2 cellular contexts compared by ENCODE assay signal in genomic region chr2:74438248-74438647, GRCh38.
TF ChIP-seq lines count a peak whose summit lies in the region.

No MANE protein-coding gene starts in this region.

TF ChIP-seq in HEK293, 187 proteins besides CTCF, POLR2A, EP300 and RAD21:
- no peak for TF ChIP-seq ZBTB44 (tag by site-specific recombination; IDR thresholded peaks at IDR 0.05)
- TF ChIP-seq ZNF274 (IDR thresholded peaks at IDR 0.05; ENCODE audit: low read length), result no peak
- TF ChIP-seq ZNF274 (tag by site-specific recombination; IDR thresholded peaks at IDR 0.05; ENCODE audit: borderline replicate concordance), result no peak
- no peak for TF ChIP-seq ZNF837 (tag by site-specific recombination; IDR thresholded peaks at IDR 0.05)
- TF ChIP-seq ZNF280C (tag by site-specific recombination; IDR thresholded peaks at IDR 0.05), result no peak
- TF ChIP-seq ZNF510 (tag by site-specific recombination; IDR thresholded peaks at IDR 0.05; ENCODE audit: insufficient replicate concordance), result no peak
- TF ChIP-seq ZNF654 (tag by site-specific recombination; IDR thresholded peaks at IDR 0.05; ENCODE audit: low read depth), result no peak
- no peak for TF ChIP-seq HOXA7 (CRISPR knock-in tag; IDR thresholded peaks at IDR 0.05; ENCODE audit: borderline replicate concordance)
- TF ChIP-seq PRDM6 (tag by site-specific recombination; IDR thresholded peaks at IDR 0.05), result no peak
- TF ChIP-seq ZFHX2 (tag by site-specific recombination; conservative IDR thresholded peaks at IDR 0.05), result peak; percentile 81
- TF ChIP-seq ZNF112 (tag by site-specific recombination; IDR thresholded peaks at IDR 0.05), result no peak
- TF ChIP-seq ZNF791 (tag by site-specific recombination; IDR thresholded peaks at IDR 0.05), result no peak
- no peak for TF ChIP-seq MYNN (tag by site-specific recombination; IDR thresholded peaks at IDR 0.05; ENCODE audit: borderline replicate concordance)
- no peak for TF ChIP-seq ZNF394 (tag by site-specific recombination; IDR thresholded peaks at IDR 0.05; ENCODE audit: borderline replicate concordance)
- peak; percentile 88 for TF ChIP-seq EGR2 (tag by site-specific recombination; IDR thresholded peaks at IDR 0.05; ENCODE audit: low read depth)
- TF ChIP-seq ATF2 (tag by site-specific recombination; IDR thresholded peaks at IDR 0.05; ENCODE audit: low read depth), result no peak
- no peak for TF ChIP-seq ZNF266 (tag by site-specific recombination; IDR thresholded peaks at IDR 0.05; ENCODE audit: low read depth)
- no peak for TF ChIP-seq BCL6B (tag by site-specific recombination; IDR thresholded peaks at IDR 0.05)

TF ChIP-seq in H1, 55 proteins besides CTCF, POLR2A, EP300 and RAD21:
- TF ChIP-seq BACH1 (IDR thresholded peaks at IDR 0.05; ENCODE audit: low read length) (no peak), POU5F1 (IDR thresholded peaks at IDR 0.05; ENCODE audit: low read depth, low read length) (no peak), ATF2 (IDR thresholded peaks at IDR 0.05; ENCODE audit: low read length) (no peak), ASH2L (IDR thresholded peaks at IDR 0.05; ENCODE audit: low read length) (no peak), MAFK (IDR thresholded peaks at IDR 0.05; ENCODE audit: low read depth, low read length) (no peak), JUN (IDR thresholded peaks at IDR 0.05; ENCODE audit: low read depth, low read length) (no peak), EGR1 (IDR thresholded peaks at IDR 0.05; ENCODE audit: borderline replicate concordance, low read depth, low read length) (no peak), USF2 (IDR thresholded peaks at IDR 0.05; ENCODE audit: low read length) (no peak), BCL11A (IDR thresholded peaks at IDR 0.05; ENCODE audit: low read depth in 2 of 2, low read length in 2 of 2) (no peak)
TF ChIP-seq in H1: peak in this region for 0.
